ENCODE assay signal across 20 cellular contexts in genomic region chr5:150729859-150730258, GRCh38.
"Had no signal": no experiment of that assay in that cellular context is flagged by ENCODE, and none has a peak within 500 bp of the region (broad histone marks: within the 10 kb centered on the region; RNA-seq: fewer than 3 reads in every experiment).

No MANE protein-coding gene starts in this region.

- H3K9me3 ChIP-seq: gastrocnemius medialis, mucosa of descending colon, tibial artery, upper lobe of left lung, uterus had no signal

- DNase-seq: dermis blood vessel endothelial cell; endodermal cell; erythroblast; gastrocnemius medialis; heart right ventricle; hypothalamus; kidney glomerular epithelial cell; mammary epithelial cell; mucosa of descending colon; natural killer cell; posterior cingulate gyrus; right cardiac atrium; stimulated activated CD4-positive, alpha-beta T cell treated with anti-CD3 and anti-CD28 coated beads, Interleukin-4, amount 100 ng/mL, for 1 hour; stimulated activated CD8-positive, alpha-beta memory T cell treated with anti-CD3 and anti-CD28 coated beads, Interleukin-4, amount 100 ng/mL, for 48 hours; tibial artery; upper lobe of left lung; uterus had no signal

- H3K27ac Mint-ChIP-seq: endodermal cell; stimulated activated effector memory CD8-positive, alpha-beta T cell treated with anti-CD3 and anti-CD28 coated beads, Interleukin-12 subunit alpha, Interleukin-12 subunit beta, amount 100 ng/mL, for 72 hours had no signal

- H3K27ac ChIP-seq: gastrocnemius medialis, tibial artery, upper lobe of left lung, uterus had no signal

- H3K4me1 ChIP-seq: tibial artery, uterus had no signal

- H3K4me3 ChIP-seq: gastrocnemius medialis, heart right ventricle, mucosa of descending colon, tibial artery, upper lobe of left lung, uterus had no signal

- H3K4me3 Mint-ChIP-seq: endodermal cell; natural killer cell; neural crest cell; stimulated activated effector memory CD8-positive, alpha-beta T cell treated with anti-CD3 and anti-CD28 coated beads, Interleukin-12 subunit alpha, Interleukin-12 subunit beta, amount 100 ng/mL, for 72 hours; stimulated activated naive CD8-positive, alpha-beta T cell treated with anti-CD3 and anti-CD28 coated beads, Interleukin-15, Interleukin-2, amounts not matched to agents 100 ng/mL and 50 ng/mL, for 24 hours had no signal

- H3K27me3 Mint-ChIP-seq: stimulated activated naive CD8-positive, alpha-beta T cell treated with anti-CD3 and anti-CD28 coated beads, Interleukin-15, Interleukin-2, amounts not matched to agents 100 ng/mL and 50 ng/mL, for 24 hours had no signal

- H3K9me3 Mint-ChIP-seq: natural killer cell; neural crest cell; stimulated activated effector memory CD8-positive, alpha-beta T cell treated with anti-CD3 and anti-CD28 coated beads, Interleukin-12 subunit alpha, Interleukin-12 subunit beta, amount 100 ng/mL, for 72 hours; stimulated activated naive CD8-positive, alpha-beta T cell treated with anti-CD3 and anti-CD28 coated beads, Interleukin-15, Interleukin-2, amounts not matched to agents 100 ng/mL and 50 ng/mL, for 24 hours had no signal

- H3K4me1 Mint-ChIP-seq: endodermal cell, neural crest cell had no signal

- H3K27me3 ChIP-seq: gastrocnemius medialis, heart right ventricle, tibial artery, upper lobe of left lung, uterus had no signal
